11 cellular contexts compared by ENCODE assay signal in the genomic region with DNA sequence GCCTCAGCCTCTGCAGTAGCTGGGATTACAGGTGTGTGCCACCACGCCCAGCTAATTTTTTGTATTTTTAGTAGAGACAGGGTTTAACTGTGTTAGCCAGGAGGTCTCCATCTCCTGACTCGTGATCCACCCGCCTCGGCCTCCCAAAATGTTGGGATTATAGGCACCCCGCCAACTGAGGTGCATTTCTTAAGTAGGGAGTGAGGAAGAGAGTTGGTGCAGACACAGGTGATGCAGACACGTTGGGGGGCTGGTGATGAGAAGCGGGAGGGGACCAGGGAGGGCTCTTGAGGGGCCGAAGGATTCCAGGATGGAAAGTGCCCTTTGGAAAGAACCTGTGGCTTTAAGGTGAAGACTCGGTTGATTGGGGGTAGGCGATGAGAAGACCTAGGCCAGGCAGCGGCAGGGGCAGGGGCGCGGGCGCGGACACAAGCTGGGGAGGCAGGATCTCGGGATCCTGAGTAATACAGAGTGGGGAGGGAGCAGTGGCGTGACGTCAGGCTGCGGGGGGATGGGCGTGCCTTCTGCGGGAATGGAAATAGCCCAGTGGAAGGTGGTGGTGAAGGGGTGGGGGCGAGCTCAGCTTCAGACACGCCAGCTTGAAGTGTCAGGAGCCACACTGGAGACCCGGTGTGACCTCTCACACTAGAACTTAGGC. TPM values are rescaled to one million over a fixed set of nuclear protein-coding genes. Genes with fewer than 3 reads are reported as not detected.
A peak's percentile ranks its signal among the peaks of the same experiment; 100 is the strongest.
DNase-seq lines count a peak whose midpoint lies in the region; ATAC-seq, FAIRE-seq and TF ChIP-seq lines count a peak whose summit lies in the region.
"Had no signal": no experiment of that assay in that cellular context is flagged by ENCODE, and none has a peak within 500 bp of the region (broad histone marks: within the 10 kb centered on the region; RNA-seq: fewer than 3 reads in every experiment).

No MANE protein-coding gene starts in this region.

- CTCF ChIA-PET in H1 (lab: Charles Lee; ENCODE audit: partially characterized antibody), result interaction anchor here (0.7 to 3.7 kb wide), 4 partner anchors 8 to 26 kb away, joined by 3 to 24 read pairs (median 4); no protein-coding TSS in a partner anchor

- ATAC-seq in HG03565 (IDR thresholded peaks at IDR 0.05; ENCODE audit: unreplicated experiment) (no peak), HG03175 (IDR thresholded peaks at IDR 0.05; ENCODE audit: unreplicated experiment) (no peak), GM18858 (IDR thresholded peaks at IDR 0.05; ENCODE audit: unreplicated experiment) (no peak)
- ATAC-seq: GM12878 had no signal

- peak overlapping the region in 1 of 4 experiments; percentile 37; a peak in 3 of 8 replicates for H3K4me3 ChIP-seq in H1 (ENCODE audit: extremely low read depth in 1 of 4, insufficient read depth in 2 of 4, low read depth in 3 of 4, low read length in 4 of 4)
- H3K4me3 ChIP-seq in mesendoderm (ENCODE audit: low read length), result no peak overlapping the region
- peak overlapping the region in 1 of 4 donors; percentile 13 for H3K4me3 ChIP-seq in tibial nerve
- H3K4me3 ChIP-seq: GM12878 had no signal

- H3K79me1 ChIP-seq in H1 (ENCODE audit: low read depth, low read length), result peaks cover 7% of the 10 kb centered on the region; the same call in 1 of the 2 replicates
- peaks cover 10% of the 10 kb centered on the region for H3K79me1 ChIP-seq in mesendoderm (ENCODE audit: low read length)

- H2AK5ac ChIP-seq in H1 (ENCODE audit: low read depth, low read length) (no peak overlapping the region), mesendoderm (ENCODE audit: low read length) (no peak overlapping the region)

- H3K14ac ChIP-seq in H1 (ENCODE audit: insufficient read length), result no peak overlapping the region

- H3K9me3 ChIP-seq in H1 (ENCODE audit: insufficient read depth in 2 of 2, low read depth in 1 of 2, low read length in 1 of 2) (no peaks in the 10 kb centered on the region), tibial nerve (no peaks in the 10 kb centered on the region)

- H3K79me2 ChIP-seq in H1 (ENCODE audit: control insufficient read depth in 1 of 2, insufficient read depth in 2 of 2, low read length in 2 of 2) (peaks cover 19 to 23% of the 10 kb centered on the region in 2 experiments), mesendoderm (ENCODE audit: control insufficient read depth, insufficient read depth, low read length) (peaks cover 23% of the 10 kb centered on the region)

- WGBS in H1 (ENCODE audit: extremely low coverage in 1 of 2, insufficient coverage in 1 of 2, insufficient read length in 1 of 2, insufficient replicate concordance in 2 of 2, low coverage in 1 of 2, low lambda C conversion rate in 2 of 2, missing lambda C conversion rate in 1 of 2), 2 experiments, result 55% methylated on average over 22 of the region's 24 CpGs; no CpG with 5 or more reads in 1 of the 2 experiments
- WGBS in mesendoderm (ENCODE audit: extremely low coverage, insufficient coverage, low lambda C conversion rate), result no CpG with 5 or more reads among the region's 24 CpGs
- 38 to 47% methylated on average over 24 of the region's 24 CpGs for WGBS in tibial nerve, 2 donors

- H3K4me2 ChIP-seq in H1 (ENCODE audit: insufficient read depth in 1 of 2, low read depth in 2 of 2, low read length in 2 of 2) (peak overlapping the region; percentile 39 to 71; a peak in 3 of 4 replicates), mesendoderm (ENCODE audit: low read length) (no peak overlapping the region)

- TF ChIP-seq POLR2A in H1 (IDR thresholded peaks at IDR 0.05; ENCODE audit: control extremely low read depth in 1 of 2, low read depth in 2 of 2, low read length in 2 of 2), result no peak
- TF ChIP-seq POLR2A in tibial nerve (IDR thresholded peaks at IDR 0.05), result no peak

- H2BK5ac ChIP-seq in H1 (ENCODE audit: low read depth, low read length) (peak overlapping the region; percentile 35; the same call in 1 of the 2 replicates), mesendoderm (ENCODE audit: low read length) (no peak overlapping the region)

- H2BK15ac ChIP-seq in H1 (ENCODE audit: low read length), result peak overlapping the region; percentile 92; the same call in 1 of the 2 replicates
- no peak overlapping the region for H2BK15ac ChIP-seq in mesendoderm (replicated peaks; ENCODE audit: low read depth)

- H3K56ac ChIP-seq in H1 (replicated peaks; ENCODE audit: insufficient read length, low read depth, low read length) (no peak overlapping the region), mesendoderm (ENCODE audit: low read length) (peak overlapping the region; percentile 73)

- TF ChIP-seq RAD21 in H1 (IDR thresholded peaks at IDR 0.05 in 1 of 2, conservative IDR thresholded peaks at IDR 0.05 in 1 of 2; ENCODE audit: low read depth in 2 of 2, low read length in 2 of 2), result no peak

- peak overlapping the region; percentile 80; the same call in 1 of the 2 replicates for H2BK20ac ChIP-seq in H1 (ENCODE audit: low read length)

- H3K36me3 ChIP-seq in H1 (ENCODE audit: control insufficient read depth in 2 of 4, insufficient read depth in 4 of 4, low read length in 3 of 4) (no peaks in the 10 kb centered on the region), mesendoderm (ENCODE audit: control insufficient read depth, insufficient read depth, low read length) (no peaks in the 10 kb centered on the region), tibial nerve (peaks cover 0 to under 1% (median 0%) of the 10 kb centered on the region in 3 donors)

- H4K91ac ChIP-seq in H1 (replicated peaks; ENCODE audit: insufficient read length, low read length), result peak overlapping the region; percentile 25

- TF ChIP-seq CTCF in H1 (IDR thresholded peaks at IDR 0.05; ENCODE audit: control extremely low read depth in 1 of 3, insufficient read depth in 1 of 3, low read depth in 1 of 3, low read length in 3 of 3) (no peak), tibial nerve (IDR thresholded peaks at IDR 0.05) (no peak)

- H4K5ac ChIP-seq in H1 (ENCODE audit: insufficient read length, low read depth, low read length), result no peak overlapping the region
- no peak overlapping the region for H4K5ac ChIP-seq in mesendoderm (ENCODE audit: low read length)

- peak; percentile 82 for DNase-seq in NCI-H2227 (lab: John Stamatoyannopoulos, UW; ENCODE audit: unreplicated experiment)
- DNase-seq in H1 (ENCODE audit: low read depth in 1 of 2, low spot score in 2 of 2), result no peak
- peak; percentile 47 for DNase-seq in mesendoderm
- peak; percentile 65 to 71 for DNase-seq in tibial nerve (ENCODE audit: low spot score in 2 of 2)
- DNase-seq in RKO (ENCODE audit: low spot score), result no peak
- DNase-seq: activated gamma-delta T cell treated with Interleukin-2 at 50 U/mL for 16 hours; stimulated activated CD4-positive, alpha-beta T cell treated with anti-CD3 and anti-CD28 coated beads, Interleukin-2, amount 100 ng/mL, for 24 hours had no signal

- H3K23ac ChIP-seq in H1 (ENCODE audit: insufficient read length) (no peak overlapping the region), mesendoderm (ENCODE audit: low read length) (no peak overlapping the region)

- FAIRE-seq in H1 (lab: Jason Lieb, UNC), result no peak
- FAIRE-seq: GM12878 had no signal

- H3K27me3 ChIP-seq in H1 (replicated peaks in 1 of 4; ENCODE audit: control insufficient read depth in 3 of 4, extremely low read depth in 1 of 4, insufficient read depth in 3 of 4, low read length in 3 of 4), result peaks cover 0 to 3% (median 0%) of the 10 kb centered on the region in 4 experiments; a peak in 2 of 7 replicates
- H3K27me3 ChIP-seq in mesendoderm (ENCODE audit: insufficient read depth, low read length, poor library complexity), result no peaks in the 10 kb centered on the region
- no peaks in the 10 kb centered on the region for H3K27me3 ChIP-seq in tibial nerve

- H2BK120ac ChIP-seq in H1 (replicated peaks; ENCODE audit: low read depth, low read length) (no peak overlapping the region), mesendoderm (ENCODE audit: low read depth, low read length) (no peak overlapping the region)

- H3K23me2 ChIP-seq in H1 (ENCODE audit: low read depth, low read length), result peaks cover 8% of the 10 kb centered on the region; the same call in 1 of the 2 replicates

- H3K27ac ChIP-seq in H1 (ENCODE audit: low read depth, low read length), result no peak overlapping the region
- no peak overlapping the region for H3K27ac ChIP-seq in mesendoderm (ENCODE audit: low read depth, low read length)
- H3K27ac ChIP-seq in tibial nerve, result peak overlapping the region in 2 of 4 donors; percentile 8 to 52

- H3K18ac ChIP-seq in H1 (ENCODE audit: extremely low read depth, low read length), result peak overlapping the region; percentile 5
- no peak overlapping the region for H3K18ac ChIP-seq in mesendoderm (ENCODE audit: low read length)

- no peak overlapping the region for H2AFZ ChIP-seq in H1 (ENCODE audit: low read length)

- H3K4ac ChIP-seq in H1 (replicated peaks; ENCODE audit: insufficient read length, low read depth, low read length) (no peak overlapping the region), mesendoderm (ENCODE audit: low read depth, low read length) (no peak overlapping the region)

- H3K4me1 ChIP-seq in H1 (replicated peaks in 1 of 4; ENCODE audit: control insufficient read depth in 3 of 4, insufficient read depth in 4 of 4, low read length in 3 of 4), result peaks cover 4 to 35% (median 22%) of the 10 kb centered on the region in 4 experiments
- H3K4me1 ChIP-seq in mesendoderm (ENCODE audit: control insufficient read depth, low read depth, low read length), result peaks cover 2% of the 10 kb centered on the region
- H3K4me1 ChIP-seq in tibial nerve, result peaks cover 0 to 40% (median 22%) of the 10 kb centered on the region in 4 donors

- TF ChIP-seq EP300 in H1 (IDR thresholded peaks at IDR 0.05; ENCODE audit: borderline replicate concordance in 1 of 2, low read depth in 2 of 2, low read length in 2 of 2) (no peak), tibial nerve (IDR thresholded peaks at IDR 0.05) (peak in 1 of 2 donors; percentile 26)

- H4K20me1 ChIP-seq in H1 (replicated peaks in 1 of 2; ENCODE audit: control insufficient read depth in 1 of 2, insufficient read depth in 2 of 2, low read length in 2 of 2), result peaks cover 10 to 15% of the 10 kb centered on the region in 2 experiments

- POLR2A ChIA-PET in H1 (lab: Charles Lee; ENCODE audit: partially characterized antibody), result interaction anchor here (0.6 to 5.6 kb wide), 10 partner anchors 9 to 1194 kb away, joined by 3 to 44 read pairs (median 4); partner anchors contain the start of genes AMDHD2 and CEMP1

- H2BK12ac ChIP-seq in H1 (ENCODE audit: low read depth, low read length), result peak overlapping the region; percentile 96; the same call in 1 of the 2 replicates

- H4K8ac ChIP-seq in H1 (ENCODE audit: extremely low read depth, insufficient read depth, low read length) (peak overlapping the region; percentile 60), mesendoderm (ENCODE audit: low read depth, low read length) (no peak overlapping the region)

- H3K9ac ChIP-seq in H1 (replicated peaks in 1 of 4; ENCODE audit: extremely low read depth in 1 of 4, low read depth in 3 of 4, low read length in 3 of 4) (no peak overlapping the region), mesendoderm (ENCODE audit: low read length) (peak overlapping the region; percentile 32)

RNA-seq across cellular contexts. Expression of gene ATP6V0C, which starts 2.5 kb away (rescaled TPM):
- total RNA-seq in H1 (2021; fragmentation: NEBNext Ultra II Directional; extraction: Animal tissue kit (Norgen Biotek cat#: 25700)), result 176 and 199 TPM in 2 replicates
- polyA plus RNA-seq in H1 (2011; rRNA removed), result 125 and 218 TPM in 2 replicates
- 35.7 TPM for polyA plus RNA-seq in H1 (2011; cell fraction: cytosol; rRNA removed)
- 80.2 TPM for polyA plus RNA-seq in H1 (2011; cell fraction: nucleus; rRNA removed)
- polyA plus RNA-seq in H1 (2012, experiment 1 of 2), result 161 to 288 TPM (median 238 TPM) in 4 replicates
- 371 TPM for polyA plus RNA-seq in H1 (2012, experiment 2 of 2)
- polyA plus RNA-seq in H1 (2013, experiment 1 of 2), result 359 TPM
- polyA plus RNA-seq in H1 (2013, experiment 2 of 2), result 478 TPM
- 15.2 and 20.3 TPM in 2 replicates for polyA minus RNA-seq in H1 (2011; rRNA and poly(A)+ RNA removed)
- polyA minus RNA-seq in H1 (2011; cell fraction: cytosol; rRNA and poly(A)+ RNA removed), result 225 TPM
- polyA minus RNA-seq in H1 (2011; cell fraction: nucleus; rRNA and poly(A)+ RNA removed), result 36.2 TPM
- 279 TPM for polyA plus RNA-seq in mesendoderm (2013, experiment 1 of 2)
- 280 TPM for polyA plus RNA-seq in mesendoderm (2013, experiment 2 of 2)
- 10 to 100 TPM; 48.1 to 73.0 (median 61.1) TPM for total RNA-seq in tibial nerve

RNA-seq across cellular contexts. Expression of gene AMDHD2, which starts 8.9 kb away (rescaled TPM):
- 43.0 and 45.0 TPM in 2 replicates for total RNA-seq in H1 (2021; fragmentation: NEBNext Ultra II Directional; extraction: Animal tissue kit (Norgen Biotek cat#: 25700))
- 54.6 and 77.1 TPM in 2 replicates for polyA plus RNA-seq in H1 (2011; rRNA removed)
- polyA plus RNA-seq in H1 (2011; cell fraction: cytosol; rRNA removed), result 63.4 TPM
- polyA plus RNA-seq in H1 (2011; cell fraction: nucleus; rRNA removed), result 345 TPM
- 36.6 to 63.3 TPM (median 57.3 TPM) in 4 replicates for polyA plus RNA-seq in H1 (2012, experiment 1 of 2)
- polyA plus RNA-seq in H1 (2012, experiment 2 of 2), result 26.8 TPM
- 19.9 TPM for polyA plus RNA-seq in H1 (2013, experiment 1 of 2)
- 18.3 TPM for polyA plus RNA-seq in H1 (2013, experiment 2 of 2)
- polyA minus RNA-seq in H1 (2011; rRNA and poly(A)+ RNA removed), result 15.9 and 28.8 TPM in 2 replicates
- 36.0 TPM for polyA minus RNA-seq in H1 (2011; cell fraction: cytosol; rRNA and poly(A)+ RNA removed)
- polyA minus RNA-seq in H1 (2011; cell fraction: nucleus; rRNA and poly(A)+ RNA removed), result 89.1 TPM
- 8.0 TPM for polyA plus RNA-seq in mesendoderm (2013, experiment 1 of 2)
- 8.4 TPM for polyA plus RNA-seq in mesendoderm (2013, experiment 2 of 2)
- total RNA-seq in tibial nerve, result 10 to 100 TPM; 40.4 to 64.5 (median 55.2) TPM

RNA-seq across cellular contexts. Expression of gene CEMP1, which starts 20.0 kb away (rescaled TPM):
- not detected in 2 replicates for total RNA-seq in H1 (2021; fragmentation: NEBNext Ultra II Directional; extraction: Animal tissue kit (Norgen Biotek cat#: 25700))
- polyA plus RNA-seq in H1 (2011; rRNA removed), result 0.08 TPM in 1 of 2 replicates, not detected in the other
- 0.05 TPM for polyA plus RNA-seq in H1 (2011; cell fraction: cytosol; rRNA removed)
- 0.11 TPM for polyA plus RNA-seq in H1 (2011; cell fraction: nucleus; rRNA removed)
- 6.9 to 11.1 TPM (median 8.1 TPM) in 3 of 4 replicates, not detected in the other for polyA plus RNA-seq in H1 (2012, experiment 1 of 2)
- polyA plus RNA-seq in H1 (2012, experiment 2 of 2), result 6.9 TPM
- not detected for polyA plus RNA-seq in H1 (2013, experiment 1 of 2)
- polyA plus RNA-seq in H1 (2013, experiment 2 of 2), result not detected
- polyA minus RNA-seq in H1 (2011; rRNA and poly(A)+ RNA removed), result 0.32 TPM in 1 of 2 replicates, not detected in the other
- polyA minus RNA-seq in H1 (2011; cell fraction: cytosol; rRNA and poly(A)+ RNA removed), result not detected
- 3.1 TPM for polyA minus RNA-seq in H1 (2011; cell fraction: nucleus; rRNA and poly(A)+ RNA removed)
- not detected for polyA plus RNA-seq in mesendoderm (2013, experiment 1 of 2)
- not detected for polyA plus RNA-seq in mesendoderm (2013, experiment 2 of 2)
- not detected for total RNA-seq in tibial nerve

RNA-seq across cellular contexts. Expression of gene PDPK1, which starts 26.6 kb away (rescaled TPM):
- 27.8 and 28.0 TPM in 2 replicates for total RNA-seq in H1 (2021; fragmentation: NEBNext Ultra II Directional; extraction: Animal tissue kit (Norgen Biotek cat#: 25700))
- 13.8 and 17.1 TPM in 2 replicates for polyA plus RNA-seq in H1 (2011; rRNA removed)
- 15.6 TPM for polyA plus RNA-seq in H1 (2011; cell fraction: cytosol; rRNA removed)
- 22.5 TPM for polyA plus RNA-seq in H1 (2011; cell fraction: nucleus; rRNA removed)
- 12.5 to 17.7 TPM (median 16.7 TPM) in 4 replicates for polyA plus RNA-seq in H1 (2012, experiment 1 of 2)
- polyA plus RNA-seq in H1 (2012, experiment 2 of 2), result 5.3 TPM
- polyA plus RNA-seq in H1 (2013, experiment 1 of 2), result 11.7 TPM
- 11.2 TPM for polyA plus RNA-seq in H1 (2013, experiment 2 of 2)
- polyA minus RNA-seq in H1 (2011; rRNA and poly(A)+ RNA removed), result 28.8 and 34.6 TPM in 2 replicates
- polyA minus RNA-seq in H1 (2011; cell fraction: cytosol; rRNA and poly(A)+ RNA removed), result 22.6 TPM
- polyA minus RNA-seq in H1 (2011; cell fraction: nucleus; rRNA and poly(A)+ RNA removed), result 28.4 TPM
- polyA plus RNA-seq in mesendoderm (2013, experiment 1 of 2), result 15.7 TPM
- 15.0 TPM for polyA plus RNA-seq in mesendoderm (2013, experiment 2 of 2)
- total RNA-seq in tibial nerve, result 10 to 100 TPM; 28.6 to 41.7 (median 32.4) TPM

RNA-seq across cellular contexts. Expression of gene TBC1D24, which starts 36.3 kb away (rescaled TPM):
- 18.6 and 21.5 TPM in 2 replicates for total RNA-seq in H1 (2021; fragmentation: NEBNext Ultra II Directional; extraction: Animal tissue kit (Norgen Biotek cat#: 25700))
- 8.7 and 13.3 TPM in 2 replicates for polyA plus RNA-seq in H1 (2011; rRNA removed)
- 9.4 TPM for polyA plus RNA-seq in H1 (2011; cell fraction: cytosol; rRNA removed)
- 22.2 TPM for polyA plus RNA-seq in H1 (2011; cell fraction: nucleus; rRNA removed)
- 7.7 to 10.3 TPM (median 9.2 TPM) in 4 replicates for polyA plus RNA-seq in H1 (2012, experiment 1 of 2)
- polyA plus RNA-seq in H1 (2012, experiment 2 of 2), result 4.2 TPM
- 7.5 TPM for polyA plus RNA-seq in H1 (2013, experiment 1 of 2)
- 7.0 TPM for polyA plus RNA-seq in H1 (2013, experiment 2 of 2)
- 13.1 and 14.6 TPM in 2 replicates for polyA minus RNA-seq in H1 (2011; rRNA and poly(A)+ RNA removed)
- polyA minus RNA-seq in H1 (2011; cell fraction: cytosol; rRNA and poly(A)+ RNA removed), result 15.0 TPM
- 13.0 TPM for polyA minus RNA-seq in H1 (2011; cell fraction: nucleus; rRNA and poly(A)+ RNA removed)
- polyA plus RNA-seq in mesendoderm (2013, experiment 1 of 2), result 4.3 TPM
- polyA plus RNA-seq in mesendoderm (2013, experiment 2 of 2), result 4.4 TPM
- 10 to 100 TPM; 12.0 to 18.3 (median 16.3) TPM for total RNA-seq in tibial nerve

Comparison
In these comparisons a context has a peak if more than half of its experiments do, and no peak if none do; other contexts are left out.
1. DNase-seq: peak in NCI-H2227 (single experiment), mesendoderm (single experiment) and tibial nerve (2 of 2); none in H1 (0 of 2) and RKO (single experiment).